ENCODE assay signal across 19 cellular contexts in the genomic region with DNA sequence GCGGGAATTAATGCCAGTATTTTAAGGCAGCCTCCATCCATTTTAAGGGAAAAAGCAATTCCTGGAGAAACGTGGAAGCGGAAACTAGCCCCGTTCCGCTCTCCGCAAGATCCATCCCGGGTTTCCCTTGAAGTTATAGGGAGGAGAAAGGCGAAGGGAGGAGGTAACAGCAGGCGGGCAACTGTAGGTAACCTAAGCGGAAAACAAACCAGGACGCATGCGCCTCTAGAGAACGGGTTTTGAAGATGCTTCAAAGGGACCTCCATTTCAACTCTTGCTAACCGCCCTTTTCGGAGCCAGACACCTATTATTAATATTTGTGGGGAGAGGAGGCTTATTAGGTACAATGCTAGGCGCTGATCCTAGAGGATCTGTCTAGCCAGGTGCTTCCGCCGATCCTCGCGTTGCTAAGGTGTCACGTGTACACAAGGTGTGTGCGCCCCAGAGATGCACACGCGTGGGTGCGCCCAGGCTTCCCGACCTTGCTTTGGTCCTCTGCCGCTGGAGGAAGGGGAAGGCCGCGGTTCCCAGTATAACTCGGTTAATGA. TPM values are rescaled to one million over a fixed set of nuclear protein-coding genes. Genes with fewer than 3 reads are reported as not detected.
A peak's percentile ranks its signal among the peaks of the same experiment; 100 is the strongest.
DNase-seq lines count a peak whose midpoint lies in the region; ATAC-seq, FAIRE-seq and TF ChIP-seq lines count a peak whose summit lies in the region.
"Had no signal": no experiment of that assay in that cellular context is flagged by ENCODE, and none has a peak within 500 bp of the region (broad histone marks: within the 10 kb centered on the region; RNA-seq: fewer than 3 reads in every experiment).

No MANE protein-coding gene starts in this region.

- CTCF ChIA-PET in HepG2 (lab: Yijun Ruan, JAX; ENCODE audit: low intra/inter-chr PET ratio, low total read pairs) = no interaction called here
- CTCF ChIA-PET in activated naive CD4-positive, alpha-beta T cell treated with anti-CD3 and anti-CD28 coated beads for 36 hours (lab: Charles Lee) = no interaction called here

- no peak overlapping the region for H3K4me2 ChIP-seq in HepG2 (ENCODE audit: low read depth, low read length)

- H3K27me3 Mint-ChIP-seq in activated naive CD4-positive, alpha-beta T cell treated with anti-CD3 and anti-CD28 coated beads for 36 hours (ENCODE audit: low read depth) = peaks cover 82% of the 10 kb centered on the region

- TF ChIP-seq RAD21 in HepG2 (CRISPR knock-in tag; IDR thresholded peaks at IDR 0.05) = no peak

- DNase-seq in HepG2 (ENCODE audit: low spot score) (no peak), right lobe of liver (no peak), adipocyte (ENCODE audit: low read depth) (no peak), upper lobe of right lung (no peak)
- no peak for DNase-seq in activated naive CD4-positive, alpha-beta T cell treated with anti-CD3 and anti-CD28 coated beads for 36 hours
- DNase-seq: activated naive CD8-positive, alpha-beta T cell treated with anti-CD3 and anti-CD28 coated beads for 36 hours; midbrain; MV-4-11; NCI-H446 treated with DMSO at 0.1 percent for 48 hours; psoas muscle; RPMI8226; stimulated activated naive CD4-positive, alpha-beta T cell had no signal

- H3K27me3 ChIP-seq in HepG2 (ENCODE audit: control insufficient read depth in 1 of 2, insufficient read depth in 2 of 2, low read length in 2 of 2) (peaks cover 4 to 86% of the 10 kb centered on the region in 2 experiments), right lobe of liver (peaks cover 7 to 9% of the 10 kb centered on the region in 2 donors), adipocyte (replicated peaks; ENCODE audit: control insufficient read depth, insufficient read depth, low read length) (no peaks in the 10 kb centered on the region), iPS-18a (ENCODE audit: control insufficient read depth, insufficient read depth, low read length) (peaks cover 100% of the 10 kb centered on the region), upper lobe of right lung (peaks cover 93% of the 10 kb centered on the region)

- WGBS in HepG2 (ENCODE audit: low lambda C conversion rate) = 21% methylated on average over 25 of the region's 30 CpGs
- WGBS in right lobe of liver (ENCODE audit: insufficient coverage, low coverage, low lambda C conversion rate, missing lambda C conversion rate) = 2% methylated on average over 22 of the region's 30 CpGs

- H3K4me1 ChIP-seq in HepG2 (ENCODE audit: insufficient read depth, low read length) = no peaks in the 10 kb centered on the region
- H3K4me1 ChIP-seq in right lobe of liver = no peaks in the 10 kb centered on the region
- H3K4me1 ChIP-seq in adipocyte (ENCODE audit: control insufficient read depth, insufficient read depth, low read length) = peaks cover 11% of the 10 kb centered on the region
- H3K4me1 ChIP-seq in iPS-18a (ENCODE audit: control insufficient read depth, low read depth, low read length) = peaks cover 33% of the 10 kb centered on the region
- no peaks in the 10 kb centered on the region for H3K4me1 ChIP-seq in upper lobe of right lung
- H3K4me1 ChIP-seq: psoas muscle had no signal

- TF ChIP-seq CTCF in HepG2 (CRISPR knock-in tag; IDR thresholded peaks at IDR 0.05) (no peak), right lobe of liver (IDR thresholded peaks at IDR 0.05) (no peak), upper lobe of right lung (IDR thresholded peaks at IDR 0.05) (no peak)

- H3K9me3 ChIP-seq in HepG2 (ENCODE audit: low read length) (no peaks in the 10 kb centered on the region), right lobe of liver (no peaks in the 10 kb centered on the region), adipocyte (ENCODE audit: control insufficient read depth, low read length) (no peaks in the 10 kb centered on the region), iPS-18a (ENCODE audit: control insufficient read depth, low read depth, low read length) (no peaks in the 10 kb centered on the region), upper lobe of right lung (no peaks in the 10 kb centered on the region)
- H3K9me3 ChIP-seq: psoas muscle had no signal

- no peak overlapping the region for H3K27ac Mint-ChIP-seq in activated naive CD4-positive, alpha-beta T cell treated with anti-CD3 and anti-CD28 coated beads for 36 hours
- H3K27ac Mint-ChIP-seq: activated naive CD8-positive, alpha-beta T cell treated with anti-CD3 and anti-CD28 coated beads for 36 hours had no signal

- ATAC-seq in HepG2 = no peak
- ATAC-seq in right lobe of liver = no peak
- ATAC-seq in upper lobe of right lung = no peak
- ATAC-seq in HG03097 (IDR thresholded peaks at IDR 0.05; ENCODE audit: low FRiP score, unreplicated experiment) = no peak
- ATAC-seq in HG02870 (IDR thresholded peaks at IDR 0.05; ENCODE audit: unreplicated experiment) = no peak
- ATAC-seq: psoas muscle had no signal

- no peaks in the 10 kb centered on the region for H3K9me3 Mint-ChIP-seq in activated naive CD4-positive, alpha-beta T cell treated with anti-CD3 and anti-CD28 coated beads for 36 hours
- H3K9me3 Mint-ChIP-seq: activated naive CD8-positive, alpha-beta T cell treated with anti-CD3 and anti-CD28 coated beads for 36 hours had no signal

- H3K9ac ChIP-seq in HepG2 (ENCODE audit: insufficient read depth, low read depth, low read length) (no peak overlapping the region), adipocyte (ENCODE audit: low read length) (peak overlapping the region; percentile 65), iPS-18a (ENCODE audit: low read length) (no peak overlapping the region)

- no peaks in the 10 kb centered on the region for H3K79me2 ChIP-seq in HepG2 (ENCODE audit: insufficient read depth, low read length)

- H3K4me3 ChIP-seq in HepG2 (replicated peaks in 1 of 3; ENCODE audit: insufficient read depth in 1 of 3, low read depth in 2 of 3, low read length in 3 of 3) (no peak overlapping the region), right lobe of liver (no peak overlapping the region), adipocyte (ENCODE audit: low read length) (no peak overlapping the region), iPS-18a (ENCODE audit: low read length) (peak overlapping the region; percentile 15), upper lobe of right lung (peak overlapping the region; percentile 55)
- H3K4me3 ChIP-seq: psoas muscle had no signal

- BruUV-seq in HepG2 (replicated peaks; lab: Mats Ljungman, UMichigan) = no TSS peak

- in situ Hi-C loops in HepG2 (cut with HindIII; ENCODE audit: extremely low pct_ligation_motif_present, low pct_unique_long_range_greater_than_20kb) = no loop called here

- H3K4me1 Mint-ChIP-seq in activated naive CD4-positive, alpha-beta T cell treated with anti-CD3 and anti-CD28 coated beads for 36 hours (ENCODE audit: low read depth) = peaks cover 6% of the 10 kb centered on the region

- TF ChIP-seq EP300 in HepG2 (IDR thresholded peaks at IDR 0.05; ENCODE audit: low read depth in 2 of 2, low read length in 2 of 2) (no peak), HepG2 (CRISPR knock-in tag; IDR thresholded peaks at IDR 0.05; ENCODE audit: borderline replicate concordance) (no peak)

- no peak overlapping the region for H3K4me3 Mint-ChIP-seq in activated naive CD4-positive, alpha-beta T cell treated with anti-CD3 and anti-CD28 coated beads for 36 hours
- H3K4me3 Mint-ChIP-seq: activated naive CD8-positive, alpha-beta T cell treated with anti-CD3 and anti-CD28 coated beads for 36 hours had no signal

- H3K36me3 ChIP-seq in HepG2 (replicated peaks in 1 of 2; ENCODE audit: control insufficient read depth in 1 of 2, insufficient read depth in 2 of 2, low read length in 2 of 2) (no peaks in the 10 kb centered on the region), right lobe of liver (no peaks in the 10 kb centered on the region), adipocyte (ENCODE audit: control insufficient read depth, insufficient read depth, low read length, severe bottlenecking) (no peaks in the 10 kb centered on the region), iPS-18a (ENCODE audit: control insufficient read depth, low read depth, low read length) (no peaks in the 10 kb centered on the region), upper lobe of right lung (no peaks in the 10 kb centered on the region)

- H3K27ac ChIP-seq in HepG2 (ENCODE audit: extremely low read length, insufficient read depth, low read length) (no peak overlapping the region), right lobe of liver (no peak overlapping the region), iPS-18a (ENCODE audit: low read length) (no peak overlapping the region), upper lobe of right lung (peak overlapping the region; percentile 79)
- H3K27ac ChIP-seq: HL-60, psoas muscle had no signal

- FAIRE-seq in HepG2 (lab: Jason Lieb, UNC) = no peak
- FAIRE-seq: TTC549 had no signal

- TF ChIP-seq POLR2A in HepG2 (IDR thresholded peaks at IDR 0.05; ENCODE audit: insufficient read depth in 1 of 2, low read depth in 2 of 2, low read length in 2 of 2) (no peak), right lobe of liver (IDR thresholded peaks at IDR 0.05) (no peak)

- H3K36me3 Mint-ChIP-seq in activated naive CD4-positive, alpha-beta T cell treated with anti-CD3 and anti-CD28 coated beads for 36 hours (ENCODE audit: low read depth) = no peaks in the 10 kb centered on the region
- H3K36me3 Mint-ChIP-seq: activated naive CD8-positive, alpha-beta T cell treated with anti-CD3 and anti-CD28 coated beads for 36 hours had no signal

- H4K20me1 ChIP-seq in HepG2 (ENCODE audit: insufficient read depth, low read length) = no peaks in the 10 kb centered on the region

- intact Hi-C loops in HepG2 (cut with micrococcal nuclease; ENCODE audit: unreplicated experiment) (no loop called here), right lobe of liver (cut with DNase I) (no loop called here), upper lobe of right lung (cut with DNase I) (no loop called here)
- intact Hi-C loops in activated naive CD4-positive, alpha-beta T cell treated with anti-CD3 and anti-CD28 coated beads for 36 hours (cut with micrococcal nuclease) = loop anchor here (5.0 kb wide), 2 partner anchors 283 to 932 kb away; a partner anchor contains a TSS

- no peak overlapping the region for H2AFZ ChIP-seq in HepG2 (ENCODE audit: low read length)

- POLR2A ChIA-PET in HepG2 (lab: Yijun Ruan, JAX) = no interaction called here

RNA-seq across cellular contexts. Expression of a gene that starts 6.2 kb away (rescaled TPM):
- total RNA-seq in HepG2 (2016; rRNA removed; fragmentation: Illumina TruSeq; extraction: Trizol) = not detected in 2 replicates
- total RNA-seq in HepG2 (2016; cell fraction: cytosol; rRNA removed; fragmentation: Illumina TruSeq; extraction: Trizol; ENCODE audit: low read depth) = not detected in 2 replicates
- not detected in 2 replicates for total RNA-seq in HepG2 (2016; cell fraction: insoluble cytoplasmic fraction; rRNA removed; fragmentation: Illumina TruSeq; extraction: Trizol)
- total RNA-seq in HepG2 (2016; cell fraction: membrane; rRNA removed; fragmentation: Illumina TruSeq; extraction: Trizol) = not detected in 2 replicates
- not detected in 2 replicates for total RNA-seq in HepG2 (2016; cell fraction: nucleus; rRNA removed; fragmentation: Illumina TruSeq; extraction: Trizol)
- polyA plus RNA-seq in HepG2 (2011; rRNA removed) = not detected in 2 replicates
- polyA plus RNA-seq in HepG2 (2011; cell fraction: cytosol; rRNA removed) = not detected in 2 replicates
- not detected in 2 replicates for polyA plus RNA-seq in HepG2 (2011; cell fraction: nucleus; rRNA removed)
- polyA plus RNA-seq in HepG2 (2012) = not detected in 2 replicates
- not detected in 2 replicates for polyA plus RNA-seq in HepG2 (2016; cell fraction: cytosol; fragmentation: Illumina TruSeq; extraction: Trizol; ENCODE audit: low read depth)
- not detected in 2 replicates for polyA plus RNA-seq in HepG2 (2016; cell fraction: insoluble cytoplasmic fraction; fragmentation: Illumina TruSeq; extraction: Trizol; ENCODE audit: low read depth)
- not detected in 2 replicates for polyA plus RNA-seq in HepG2 (2016; cell fraction: membrane; fragmentation: Illumina TruSeq; extraction: Trizol; ENCODE audit: low read depth)
- not detected in 2 replicates for polyA plus RNA-seq in HepG2 (2016; cell fraction: nucleus; fragmentation: Illumina TruSeq; extraction: Trizol; ENCODE audit: insufficient read depth, low read depth)
- polyA minus RNA-seq in HepG2 (2011; rRNA and poly(A)+ RNA removed; ENCODE audit: low replicate concordance) = not detected in 2 replicates
- polyA minus RNA-seq in HepG2 (2011; cell fraction: cytosol; rRNA and poly(A)+ RNA removed) = not detected in 2 replicates
- polyA minus RNA-seq in HepG2 (2011; cell fraction: nucleus; rRNA and poly(A)+ RNA removed) = not detected in 2 replicates
- not detected for total RNA-seq in right lobe of liver
- 22.3 TPM for total RNA-seq in upper lobe of right lung
- total RNA-seq in activated naive CD4-positive, alpha-beta T cell treated with anti-CD3 and anti-CD28 coated beads for 36 hours = not detected
- total RNA-seq: activated naive CD8-positive, alpha-beta T cell treated with anti-CD3 and anti-CD28 coated beads for 36 hours; chondrocyte; G401 had no signal
- polyA plus RNA-seq: psoas muscle had no signal

Comparison
In these comparisons a context has a peak if more than half of its experiments do, and no peak if none do; other contexts are left out.
1. H3K4me3 ChIP-seq: peak in iPS-18a (single experiment) and upper lobe of right lung (single experiment); none in HepG2 (0 of 3), right lobe of liver (0 of 3) and adipocyte (single experiment).
2. RNA of a gene that starts 6.2 kb away (total RNA-seq): 22.3 TPM in upper lobe of right lung (single experiment); not detected in HepG2, not detected in right lobe of liver and not detected in activated naive CD4-positive, alpha-beta T cell treated with anti-CD3 and anti-CD28 coated beads for 36 hours; every median in the first group is over 10 times any median in the second.